1 cellular context compared by ENCODE assay signal in the genomic region with DNA sequence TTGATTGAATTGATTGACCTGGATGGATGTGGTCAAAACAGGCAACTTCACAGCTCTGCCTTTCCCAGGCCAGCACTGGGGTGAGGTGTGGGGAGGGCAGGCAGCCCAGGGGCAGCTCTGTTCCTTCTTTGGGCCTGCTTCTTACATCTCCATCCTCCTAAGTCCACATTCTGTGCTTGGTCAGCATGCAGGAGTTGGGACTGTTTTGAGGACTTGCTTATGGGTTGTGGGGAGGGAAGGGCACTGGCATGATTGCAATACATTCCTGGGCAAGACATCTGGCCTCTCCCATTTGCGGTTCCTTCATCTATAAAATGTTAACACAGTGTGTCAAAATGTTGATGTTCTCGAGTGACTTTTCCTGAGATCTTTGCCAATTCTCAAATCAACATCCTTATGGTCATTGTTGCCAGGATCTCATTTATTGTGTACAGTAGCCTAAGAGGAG.
TF ChIP-seq lines count a peak whose summit lies in the region.

No MANE protein-coding gene starts in this region.

TF ChIP-seq in H1, 55 proteins besides CTCF, POLR2A, EP300 and RAD21 (continued from another document):
- TF ChIP-seq, protein P1, sequence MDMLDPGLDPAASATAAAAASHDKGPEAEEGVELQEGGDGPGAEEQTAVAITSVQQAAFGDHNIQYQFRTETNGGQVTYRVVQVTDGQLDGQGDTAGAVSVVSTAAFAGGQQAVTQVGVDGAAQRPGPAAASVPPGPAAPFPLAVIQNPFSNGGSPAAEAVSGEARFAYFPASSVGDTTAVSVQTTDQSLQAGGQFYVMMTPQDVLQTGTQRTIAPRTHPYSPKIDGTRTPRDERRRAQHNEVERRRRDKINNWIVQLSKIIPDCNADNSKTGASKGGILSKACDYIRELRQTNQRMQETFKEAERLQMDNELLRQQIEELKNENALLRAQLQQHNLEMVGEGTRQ (IDR thresholded peaks at IDR 0.05; ENCODE audit: low read length) = no peak
- no peak for TF ChIP-seq RFX5 (IDR thresholded peaks at IDR 0.05; ENCODE audit: borderline replicate concordance, low read depth, low read length)
- TF ChIP-seq, protein P2, sequence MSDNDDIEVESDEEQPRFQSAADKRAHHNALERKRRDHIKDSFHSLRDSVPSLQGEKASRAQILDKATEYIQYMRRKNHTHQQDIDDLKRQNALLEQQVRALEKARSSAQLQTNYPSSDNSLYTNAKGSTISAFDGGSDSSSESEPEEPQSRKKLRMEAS (IDR thresholded peaks at IDR 0.05) = no peak
- TF ChIP-seq GABPA (IDR thresholded peaks at IDR 0.05; ENCODE audit: borderline replicate concordance, insufficient read depth, low read length) = no peak
- no peak for TF ChIP-seq NANOG (IDR thresholded peaks at IDR 0.05; ENCODE audit: insufficient read depth, low read depth, low read length, poor library complexity, severe bottlenecking)
- TF ChIP-seq TCF12 (IDR thresholded peaks at IDR 0.05; ENCODE audit: low read depth, low read length) = no peak
- no peak for TF ChIP-seq SP2 (IDR thresholded peaks at IDR 0.05; ENCODE audit: low read length)
- TF ChIP-seq, protein P3, sequence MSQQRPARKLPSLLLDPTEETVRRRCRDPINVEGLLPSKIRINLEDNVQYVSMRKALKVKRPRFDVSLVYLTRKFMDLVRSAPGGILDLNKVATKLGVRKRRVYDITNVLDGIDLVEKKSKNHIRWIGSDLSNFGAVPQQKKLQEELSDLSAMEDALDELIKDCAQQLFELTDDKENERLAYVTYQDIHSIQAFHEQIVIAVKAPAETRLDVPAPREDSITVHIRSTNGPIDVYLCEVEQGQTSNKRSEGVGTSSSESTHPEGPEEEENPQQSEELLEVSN (IDR thresholded peaks at IDR 0.05) = no peak
- no peak for TF ChIP-seq TEAD4 (IDR thresholded peaks at IDR 0.05; ENCODE audit: low read depth, low read length)
- TF ChIP-seq SP4 (IDR thresholded peaks at IDR 0.05; ENCODE audit: low read length) = no peak
- no peak for TF ChIP-seq TAF7 (optimal IDR thresholded peaks at IDR 0.05; ENCODE audit: borderline replicate concordance, low read depth, low read length)
- TF ChIP-seq BCL11A (IDR thresholded peaks at IDR 0.05; ENCODE audit: low read depth in 2 of 2, low read length in 2 of 2) = no peak
- TF ChIP-seq CHD1 (IDR thresholded peaks at IDR 0.05; ENCODE audit: low read depth, low read length) = no peak
- TF ChIP-seq RXRA (IDR thresholded peaks at IDR 0.05; ENCODE audit: insufficient read depth, low read depth, low read length) = no peak
- TF ChIP-seq SP1 (IDR thresholded peaks at IDR 0.05; ENCODE audit: low read depth, low read length) = no peak
TF ChIP-seq in H1: peak in this region for 0.
